Comparison of ENCODE assay signal across 15 cellular contexts in genomic region chr11:121422675-121423074, GRCh38. TPM values are rescaled to one million over a fixed set of nuclear protein-coding genes. Genes with fewer than 3 reads are reported as not detected.
DNase-seq lines count a peak whose midpoint lies in the region; ATAC-seq and TF ChIP-seq lines count a peak whose summit lies in the region.
"Had no signal": no experiment of that assay in that cellular context is flagged by ENCODE, and none has a peak within 500 bp of the region (broad histone marks: within the 10 kb centered on the region; RNA-seq: fewer than 3 reads in every experiment).

No MANE protein-coding gene starts in this region.

- peaks cover 13% of the 10 kb centered on the region for H3K36me3 Mint-ChIP-seq in activated CD4-positive, alpha-beta memory T cell treated with anti-CD3 and anti-CD28 coated beads, Interleukin-2, amount 10 ng/mL, durations not matched to agents 7 days and 5 days (ENCODE audit: low read depth)
- H3K36me3 Mint-ChIP-seq in type B pancreatic cell = no peaks in the 10 kb centered on the region

- no peak overlapping the region for H3K4me3 ChIP-seq in GM12864 (ENCODE audit: low read depth, low read length)
- H3K4me3 ChIP-seq: GM23338 had no signal

- H3K27me3 Mint-ChIP-seq in activated CD4-positive, alpha-beta memory T cell treated with anti-CD3 and anti-CD28 coated beads, Interleukin-2, amount 10 ng/mL, durations not matched to agents 7 days and 5 days = no peaks in the 10 kb centered on the region
- peaks cover 9% of the 10 kb centered on the region for H3K27me3 Mint-ChIP-seq in type B pancreatic cell
- H3K27me3 Mint-ChIP-seq: activated naive CD4-positive, alpha-beta T cell treated with anti-CD3 and anti-CD28 coated beads, Interleukin-2, amount 50 U/mL, for 24 hours had no signal

- peak overlapping the region; percentile 26 for H3K27ac Mint-ChIP-seq in activated CD4-positive, alpha-beta memory T cell treated with anti-CD3 and anti-CD28 coated beads, Interleukin-2, amount 10 ng/mL, durations not matched to agents 7 days and 5 days
- no peak overlapping the region for H3K27ac Mint-ChIP-seq in type B pancreatic cell
- H3K27ac Mint-ChIP-seq: activated naive CD4-positive, alpha-beta T cell treated with anti-CD3 and anti-CD28 coated beads, Interleukin-2, amount 50 U/mL, for 24 hours; endodermal cell; GM23338 had no signal

- TF ChIP-seq CTCF in GM12864 (IDR thresholded peaks at IDR 0.05; ENCODE audit: low read depth, low read length, missing control alignments) = no peak
- no peak for TF ChIP-seq CTCF in type B pancreatic cell (conservative IDR thresholded peaks at IDR 0.05)

- peak; percentile 40 for ATAC-seq in GM19043 (IDR thresholded peaks at IDR 0.05; ENCODE audit: low read depth, unreplicated experiment)
- peak; percentile 41 for ATAC-seq in HG03196 (IDR thresholded peaks at IDR 0.05; ENCODE audit: unreplicated experiment)
- ATAC-seq in GM18520 (IDR thresholded peaks at IDR 0.05; ENCODE audit: unreplicated experiment) = no peak
- ATAC-seq: GM23338 had no signal

- H3K4me3 Mint-ChIP-seq in activated CD4-positive, alpha-beta memory T cell treated with anti-CD3 and anti-CD28 coated beads, Interleukin-2, amount 10 ng/mL, durations not matched to agents 7 days and 5 days = peak overlapping the region; percentile 0
- H3K4me3 Mint-ChIP-seq in type B pancreatic cell = no peak overlapping the region
- H3K4me3 Mint-ChIP-seq: activated naive CD4-positive, alpha-beta T cell treated with anti-CD3 and anti-CD28 coated beads, Interleukin-2, amount 50 U/mL, for 24 hours; endodermal cell; GM23338 had no signal

- H3K4me1 Mint-ChIP-seq in activated CD4-positive, alpha-beta memory T cell treated with anti-CD3 and anti-CD28 coated beads, Interleukin-2, amount 10 ng/mL, durations not matched to agents 7 days and 5 days = peaks cover 64% of the 10 kb centered on the region
- peaks cover 4% of the 10 kb centered on the region for H3K4me1 Mint-ChIP-seq in type B pancreatic cell (ENCODE audit: unreplicated experiment)

- peak; percentile 73 for DNase-seq in GM12864 (ENCODE audit: low read depth)
- DNase-seq in activated CD4-positive, alpha-beta memory T cell treated with anti-CD3 and anti-CD28 coated beads, Interleukin-2, amount 10 ng/mL, durations not matched to agents 7 days and 5 days = no peak
- no peak for DNase-seq in NCI-H774 (lab: John Stamatoyannopoulos, UW)
- DNase-seq in type B pancreatic cell (ENCODE audit: extremely low spot score, unreplicated experiment) = no peak
- DNase-seq: COR-L47, endodermal cell, foreskin melanocyte, mammary epithelial cell, NCI-H1048, NCI-H446 treated with DMSO at 0.1 percent for 48 hours had no signal

- H3K9me3 Mint-ChIP-seq in activated CD4-positive, alpha-beta memory T cell treated with anti-CD3 and anti-CD28 coated beads, Interleukin-2, amount 10 ng/mL, durations not matched to agents 7 days and 5 days = peaks cover 8% of the 10 kb centered on the region
- no peaks in the 10 kb centered on the region for H3K9me3 Mint-ChIP-seq in type B pancreatic cell

- POLR2A ChIA-PET in activated CD4-positive, alpha-beta memory T cell treated with anti-CD3 and anti-CD28 coated beads, Interleukin-2, amount 10 ng/mL, durations not matched to agents 7 days and 5 days (lab: Charles Lee) = no interaction called here

- CTCF ChIA-PET in activated CD4-positive, alpha-beta memory T cell treated with anti-CD3 and anti-CD28 coated beads, Interleukin-2, amount 10 ng/mL, durations not matched to agents 7 days and 5 days (lab: Charles Lee) = no interaction called here

RNA-seq across cellular contexts. Expression of gene SORL1, which starts 29.4 kb away (rescaled TPM):
- 100 to 1,000 TPM; 115 to 116 TPM for total RNA-seq in activated CD4-positive, alpha-beta memory T cell treated with anti-CD3 and anti-CD28 coated beads, Interleukin-2, amount 10 ng/mL, durations not matched to agents 7 days and 5 days
- total RNA-seq in type B pancreatic cell (ENCODE audit: low replicate concordance) = 39.0 and 62.6 TPM in 2 replicates
